10 cellular contexts compared by ENCODE assay signal in the genomic region with DNA sequence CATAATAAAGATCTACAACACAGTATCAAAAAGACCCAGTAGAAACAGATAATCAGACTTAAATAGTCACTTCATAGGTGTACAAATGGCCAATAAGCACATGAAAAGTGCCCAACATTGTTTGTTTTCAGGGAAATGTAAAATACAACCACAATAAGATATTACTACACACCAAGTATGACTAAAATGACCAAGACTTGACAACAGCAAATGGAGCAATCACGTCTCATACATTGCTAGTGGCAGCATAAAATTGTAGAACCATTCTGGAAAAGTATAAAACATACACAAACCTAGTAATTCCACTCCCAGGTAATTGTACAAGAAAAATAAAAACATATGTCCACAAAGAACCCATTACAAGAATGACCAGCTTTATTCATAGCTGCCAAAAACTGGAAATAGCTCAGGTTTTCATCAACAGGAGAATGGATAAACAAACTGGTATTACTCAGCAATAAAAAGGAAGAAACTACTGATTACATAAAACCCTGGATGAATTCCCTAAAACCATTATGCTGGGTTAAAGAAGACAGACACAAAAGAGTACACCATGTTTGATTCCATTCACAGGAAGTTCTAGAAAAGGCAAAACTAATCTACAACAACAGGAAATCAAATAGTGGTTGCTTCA.
DNase-seq lines count a peak whose midpoint lies in the region; ATAC-seq and TF ChIP-seq lines count a peak whose summit lies in the region.
"Had no signal": no experiment of that assay in that cellular context is flagged by ENCODE, and none has a peak within 500 bp of the region (broad histone marks: within the 10 kb centered on the region; RNA-seq: fewer than 3 reads in every experiment).

No MANE protein-coding gene starts in this region.

- H4K12ac ChIP-seq in trophoblast cell (ENCODE audit: low read depth, low read length) = no peak overlapping the region

- H2AK5ac ChIP-seq in trophoblast cell (ENCODE audit: low read length) = no peak overlapping the region

- H3K4me1 Mint-ChIP-seq in T-helper 17 cell = peaks cover 21% of the 10 kb centered on the region

- WGBS in esophagus squamous epithelium, 2 donors = 90 to 92% methylated on average over 1 of the region's 1 CpG
- no CpG with 5 or more reads among the region's 1 CpG for WGBS in trophoblast cell (ENCODE audit: extremely low coverage, insufficient coverage, insufficient read length)

- no peak overlapping the region for H2BK12ac ChIP-seq in trophoblast cell (ENCODE audit: low read length)

- H3K36me3 ChIP-seq in esophagus squamous epithelium = peaks cover 0 to 75% (median 0%) of the 10 kb centered on the region in 3 donors
- peaks cover 8% of the 10 kb centered on the region for H3K36me3 ChIP-seq in rectal smooth muscle tissue (ENCODE audit: control insufficient read depth, insufficient read depth, low read length)
- peaks cover 2 to 10% of the 10 kb centered on the region in 2 experiments for H3K36me3 ChIP-seq in trophoblast cell (ENCODE audit: control insufficient read depth in 1 of 2, insufficient read depth in 2 of 2, low read length in 2 of 2)

- H3K4ac ChIP-seq in trophoblast cell (ENCODE audit: low read depth, low read length) = no peak overlapping the region

- H4K91ac ChIP-seq in trophoblast cell (ENCODE audit: low read depth, low read length) = no peak overlapping the region

- intact Hi-C loops in esophagus squamous epithelium (cut with DNase I) = no loop called here

- no peak for TF ChIP-seq CTCF in esophagus squamous epithelium (IDR thresholded peaks at IDR 0.05)

- no peak overlapping the region for H3K14ac ChIP-seq in trophoblast cell (ENCODE audit: low read length)

- H4K8ac ChIP-seq in trophoblast cell (ENCODE audit: low read depth, low read length) = no peak overlapping the region

- no peaks in the 10 kb centered on the region for H3K79me2 ChIP-seq in trophoblast cell (ENCODE audit: control insufficient read depth, insufficient read depth, low read length, poor library complexity)

- no peak overlapping the region for H2BK5ac ChIP-seq in trophoblast cell (ENCODE audit: low read depth, low read length, poor library complexity)

- H3K4me2 ChIP-seq in trophoblast cell (ENCODE audit: low read length) = no peak overlapping the region

- peaks cover 5% of the 10 kb centered on the region for H3K36me3 Mint-ChIP-seq in T-helper 17 cell (ENCODE audit: low read depth)

- H3K4me3 Mint-ChIP-seq in T-helper 17 cell = no peak overlapping the region
- H3K4me3 Mint-ChIP-seq: WTC11 had no signal

- no peaks in the 10 kb centered on the region for H3K79me1 ChIP-seq in trophoblast cell (ENCODE audit: low read length)

- peak overlapping the region; percentile 89 for H3K27ac Mint-ChIP-seq in T-helper 17 cell
- H3K27ac Mint-ChIP-seq: WTC11 had no signal

- H3K9ac ChIP-seq in rectal smooth muscle tissue (ENCODE audit: low read length) (no peak overlapping the region), trophoblast cell (ENCODE audit: low read length) (no peak overlapping the region)

- ATAC-seq in T-helper 17 cell (no peak), GM18909 (IDR thresholded peaks at IDR 0.05; ENCODE audit: poor library complexity, unreplicated experiment) (no peak)
- ATAC-seq: GM12878, WTC11 had no signal

- no peak overlapping the region for H3K23ac ChIP-seq in trophoblast cell (ENCODE audit: low read length)

- no peaks in the 10 kb centered on the region for H3K27me3 Mint-ChIP-seq in T-helper 17 cell

- H3K27ac ChIP-seq in esophagus squamous epithelium (peak overlapping the region in 3 of 4 donors; percentile 32 to 60 (median 49)), rectal smooth muscle tissue (ENCODE audit: low read depth, low read length) (peak overlapping the region; percentile 73), trophoblast cell (ENCODE audit: low read depth, low read length) (no peak overlapping the region)

- no peak for TF ChIP-seq POLR2A in esophagus squamous epithelium (IDR thresholded peaks at IDR 0.05)

- DNase-seq in ELR (ENCODE audit: low read depth) = peak; percentile 61
- no peak for DNase-seq in T-helper 17 cell
- DNase-seq in esophagus squamous epithelium (lab: John Stamatoyannopoulos, UW) = no peak
- no peak for DNase-seq in occipital lobe (lab: John Stamatoyannopoulos, UW)
- no peak for DNase-seq in NCI-H187 treated with DMSO at 0.1 percent for 48 hours (lab: John Stamatoyannopoulos, UW)
- no peak for DNase-seq in trophoblast cell

- H3K4me1 ChIP-seq in esophagus squamous epithelium (peaks cover 0 to 11% (median 0%) of the 10 kb centered on the region in 3 donors), rectal smooth muscle tissue (ENCODE audit: control insufficient read depth, insufficient read depth, low read length) (peaks cover 12% of the 10 kb centered on the region), trophoblast cell (ENCODE audit: control insufficient read depth in 1 of 2, insufficient read depth in 2 of 2, low read length in 2 of 2) (no peaks in the 10 kb centered on the region)

- no peak overlapping the region for H2BK120ac ChIP-seq in trophoblast cell (ENCODE audit: insufficient read depth, low read length, poor library complexity)

- H2AFZ ChIP-seq in trophoblast cell (ENCODE audit: insufficient read depth, low read length, poor library complexity) = no peak overlapping the region

- H3K4me3 ChIP-seq in esophagus squamous epithelium (no peak overlapping the region), rectal smooth muscle tissue (ENCODE audit: low read length) (no peak overlapping the region), trophoblast cell (ENCODE audit: low read depth, low read length) (no peak overlapping the region)
- H3K4me3 ChIP-seq: GM12878 had no signal

- H3K18ac ChIP-seq in trophoblast cell (ENCODE audit: low read length) = no peak overlapping the region

- no peaks in the 10 kb centered on the region for H3K9me3 ChIP-seq in T-helper 17 cell (ENCODE audit: control insufficient read depth, low read length, poor library complexity, severe bottlenecking)
- H3K9me3 ChIP-seq in esophagus squamous epithelium = no peaks in the 10 kb centered on the region
- H3K9me3 ChIP-seq in trophoblast cell (ENCODE audit: insufficient read depth, low read depth, low read length) = no peaks in the 10 kb centered on the region

- H3K27me3 ChIP-seq in esophagus squamous epithelium (no peaks in the 10 kb centered on the region), rectal smooth muscle tissue (ENCODE audit: control insufficient read depth, insufficient read depth, low read length) (no peaks in the 10 kb centered on the region), trophoblast cell (ENCODE audit: insufficient read depth, low read length) (no peaks in the 10 kb centered on the region)
